8 cellular contexts compared by ENCODE assay signal in genomic region chr5:78518365-78519197, GRCh38.
DNase-seq lines count a peak whose midpoint lies in the region; ATAC-seq, FAIRE-seq and TF ChIP-seq lines count a peak whose summit lies in the region.

No MANE protein-coding gene starts in this region.

- H3K4me1 ChIP-seq in kidney (ENCODE audit: control insufficient read depth in 1 of 2, insufficient read depth in 1 of 2, low read depth in 1 of 2, low read length in 2 of 2) (no peaks in the 10 kb centered on the region), suprapubic skin (peaks cover 5% of the 10 kb centered on the region)

- DNase-seq in HT-29 (ENCODE audit: low spot score) (peak; percentile 68), brain pericyte (ENCODE audit: low read depth, low spot score) (peak; percentile 53), kidney (peak; percentile 87), suprapubic skin (ENCODE audit: low spot score in 2 of 2) (no peak), OCI-M1 (lab: John Stamatoyannopoulos, UW) (no peak), GM19240 (ENCODE audit: insufficient read length, low spot score) (no peak)

- TF ChIP-seq CTCF in kidney (IDR thresholded peaks at IDR 0.05; ENCODE audit: borderline replicate concordance, extremely low read depth, insufficient read depth) (no peak), suprapubic skin (IDR thresholded peaks at IDR 0.05) (no peak)

- no peak overlapping the region for H3K4me3 ChIP-seq in kidney (ENCODE audit: low read length in 2 of 2)
- no peak overlapping the region for H3K4me3 ChIP-seq in suprapubic skin

- H3K27ac ChIP-seq in kidney (ENCODE audit: low read depth in 2 of 2, low read length in 2 of 2) (peak overlapping the region in 1 of 2 donors; percentile 49), suprapubic skin (peak overlapping the region; percentile 55)

- no peaks in the 10 kb centered on the region for H3K27me3 ChIP-seq in suprapubic skin

- intact Hi-C loops in kidney (cut with DNase I): no loop called here

- H3K36me3 ChIP-seq in kidney (ENCODE audit: control insufficient read depth in 1 of 2, insufficient read depth in 2 of 2, low read length in 2 of 2): no peaks in the 10 kb centered on the region
- no peaks in the 10 kb centered on the region for H3K36me3 ChIP-seq in suprapubic skin

- ATAC-seq in GM21367 (IDR thresholded peaks at IDR 0.05; ENCODE audit: unreplicated experiment): no peak
- no peak for ATAC-seq in HG02981 (IDR thresholded peaks at IDR 0.05; ENCODE audit: unreplicated experiment)

- no peak for FAIRE-seq in kidney (lab: Jason Lieb, UNC)

- TF ChIP-seq POLR2A in suprapubic skin (IDR thresholded peaks at IDR 0.05): no peak

- no peak for TF ChIP-seq EP300 in suprapubic skin (IDR thresholded peaks at IDR 0.05)

- 62% methylated on average over 14 of the region's 14 CpGs for WGBS in suprapubic skin

- no peak overlapping the region for H3K9ac ChIP-seq in kidney (ENCODE audit: low read length in 2 of 2)

- H3K9me3 ChIP-seq in kidney (ENCODE audit: control insufficient read depth in 1 of 2, low read length in 2 of 2): no peaks in the 10 kb centered on the region
- no peaks in the 10 kb centered on the region for H3K9me3 ChIP-seq in suprapubic skin

Comparison
In these comparisons a context has a peak if more than half of its experiments do, and no peak if none do; other contexts are left out.
1. DNase-seq: peak in HT-29 (single experiment), brain pericyte (single experiment) and kidney (single experiment); none in suprapubic skin (0 of 2), OCI-M1 (single experiment) and GM19240 (single experiment).